8 cellular contexts compared by ENCODE assay signal in genomic region chr1:34013958-34014737, GRCh38.
DNase-seq lines count a peak whose midpoint lies in the region; ATAC-seq, FAIRE-seq and TF ChIP-seq lines count a peak whose summit lies in the region.

No MANE protein-coding gene starts in this region.

- intact Hi-C loops in kidney (cut with DNase I), result no loop called here

- FAIRE-seq in kidney (lab: Jason Lieb, UNC), result no peak

- no peaks in the 10 kb centered on the region for H3K27me3 ChIP-seq in AG04450 (ENCODE audit: control insufficient read depth, insufficient read depth, low read length)
- H3K27me3 ChIP-seq in WERI-Rb-1 (ENCODE audit: insufficient read depth, low read depth, severe bottlenecking), result peaks cover 72% of the 10 kb centered on the region

- DNase-seq in AG04450 (ENCODE audit: low read depth, low spot score) (no peak), GM20000 (ENCODE audit: low spot score) (peak; percentile 32), WERI-Rb-1 (peak; percentile 12), kidney (no peak), NCI-H2227 (lab: John Stamatoyannopoulos, UW; ENCODE audit: unreplicated experiment) (no peak), AML-193 (lab: John Stamatoyannopoulos, UW) (no peak)

- peak; percentile 57 for TF ChIP-seq CTCF in AG04450 (IDR thresholded peaks at IDR 0.05; ENCODE audit: low read depth, low read length)
- TF ChIP-seq CTCF in GM20000 (IDR thresholded peaks at IDR 0.05; ENCODE audit: extremely low read depth, missing control alignments), result peak; percentile 65
- peak; percentile 62 for TF ChIP-seq CTCF in WERI-Rb-1 (IDR thresholded peaks at IDR 0.05; ENCODE audit: low read depth, low read length)
- TF ChIP-seq CTCF in kidney (IDR thresholded peaks at IDR 0.05; ENCODE audit: borderline replicate concordance, extremely low read depth, insufficient read depth), result peak; percentile 60

- H3K36me3 ChIP-seq in WERI-Rb-1 (no peaks in the 10 kb centered on the region), kidney (ENCODE audit: control insufficient read depth in 1 of 2, insufficient read depth in 2 of 2, low read length in 2 of 2) (no peaks in the 10 kb centered on the region)

- no peaks in the 10 kb centered on the region for H3K9me3 ChIP-seq in AG04450 (ENCODE audit: control insufficient read depth, insufficient read depth, low read length)
- no peaks in the 10 kb centered on the region for H3K9me3 ChIP-seq in WERI-Rb-1 (ENCODE audit: severe bottlenecking)
- H3K9me3 ChIP-seq in kidney (ENCODE audit: control insufficient read depth in 1 of 2, low read length in 2 of 2), result no peaks in the 10 kb centered on the region

- H3K4me1 ChIP-seq in kidney (ENCODE audit: control insufficient read depth in 1 of 2, insufficient read depth in 1 of 2, low read depth in 1 of 2, low read length in 2 of 2), result peaks cover 3 to 4% of the 10 kb centered on the region in 2 donors

- H3K4me3 ChIP-seq in AG04450 (ENCODE audit: low read depth, low read length), result no peak overlapping the region
- no peak overlapping the region for H3K4me3 ChIP-seq in WERI-Rb-1 (ENCODE audit: low read depth, low read length)
- H3K4me3 ChIP-seq in kidney (ENCODE audit: low read length in 2 of 2), result no peak overlapping the region

- ATAC-seq in HG02623 (IDR thresholded peaks at IDR 0.05; ENCODE audit: unreplicated experiment) (no peak), HG02642 (IDR thresholded peaks at IDR 0.05; ENCODE audit: poor library complexity, unreplicated experiment) (no peak)

- CTCF ChIA-PET in AG04450 (lab: Charles Lee), result interaction anchor here (0.5 to 1.7 kb wide), 18 partner anchors 9 to 584 kb away, joined by 3 to 7 read pairs (median 3); no protein-coding TSS in a partner anchor

- H3K27ac ChIP-seq in AG04450 (ENCODE audit: low read depth, low read length) (no peak overlapping the region), WERI-Rb-1 (no peak overlapping the region), kidney (ENCODE audit: low read depth in 2 of 2, low read length in 2 of 2) (no peak overlapping the region)

- no peak overlapping the region for H3K9ac ChIP-seq in kidney (ENCODE audit: low read length in 2 of 2)

- POLR2A ChIA-PET in AG04450 (lab: Yijun Ruan, JAX), result interaction anchor here (0.6 kb wide), 1 partner anchor 148 kb away, joined by 4 read pairs; no protein-coding TSS in a partner anchor

Comparison
In these comparisons a context has a peak if more than half of its experiments do, and no peak if none do; other contexts are left out.
1. DNase-seq: peak in GM20000 (single experiment) and WERI-Rb-1 (single experiment); none in AG04450 (single experiment), kidney (single experiment), NCI-H2227 (single experiment) and AML-193 (0 of 2).
2. Peak in every context shown above with its lines, with median percentiles within 50 percentile points of each other: CTCF ChIP-seq.